Comparison of ENCODE assay signal across 12 cellular contexts in genomic region chr3:157282261-157283191, GRCh38.
DNase-seq lines count a peak whose midpoint lies in the region; ATAC-seq, FAIRE-seq and TF ChIP-seq lines count a peak whose summit lies in the region.
"Had no signal": no experiment of that assay in that cellular context is flagged by ENCODE, and none has a peak within 500 bp of the region (broad histone marks: within the 10 kb centered on the region; RNA-seq: fewer than 3 reads in every experiment).

No MANE protein-coding gene starts in this region.

- DNase-seq in Right ventricle myocardium inferior (ENCODE audit: missing footprints) (no peak), cardiac septum (ENCODE audit: low spot score) (no peak), mammary epithelial cell (peak; percentile 55), kidney (no peak), aorta (no peak), erythroblast (lab: John Stamatoyannopoulos, UW) (no peak), left colon (no peak), inferior parietal cortex (ENCODE audit: extremely low spot score) (no peak)
- DNase-seq: effector CD4-positive, alpha-beta T cell; NCI-H2227 treated with DMSO at 0.1 percent for 48 hours; stimulated activated CD4-positive, alpha-beta T cell treated with anti-CD3 and anti-CD28 coated beads, Interleukin-4, amount 100 ng/mL, for 4 hours had no signal

- peak; percentile 27 for FAIRE-seq in kidney (lab: Jason Lieb, UNC)

- no peaks in the 10 kb centered on the region for H3K4me1 ChIP-seq in mammary epithelial cell (ENCODE audit: insufficient read depth, low read length)
- no peaks in the 10 kb centered on the region for H3K4me1 ChIP-seq in kidney (ENCODE audit: control insufficient read depth in 1 of 2, insufficient read depth in 1 of 2, low read depth in 1 of 2, low read length in 2 of 2)
- no peaks in the 10 kb centered on the region for H3K4me1 ChIP-seq in aorta (ENCODE audit: control insufficient read depth in 1 of 2, insufficient read depth in 2 of 2, low read length in 2 of 2)

- no peak overlapping the region for H3K27ac ChIP-seq in mammary epithelial cell (ENCODE audit: insufficient read depth, low read depth, low read length)
- no peak overlapping the region for H3K27ac ChIP-seq in kidney (ENCODE audit: low read depth in 2 of 2, low read length in 2 of 2)
- H3K27ac ChIP-seq in aorta (ENCODE audit: low read depth in 1 of 2, low read length in 2 of 2), result no peak overlapping the region

- TF ChIP-seq POLR2A in erythroblast (IDR thresholded peaks at IDR 0.05; ENCODE audit: low read length), result no peak

- ATAC-seq in Right ventricle myocardium inferior (peak; percentile 94), aorta (ENCODE audit: low FRiP score) (peak; percentile 89), left colon (no peak)
- ATAC-seq: HCT116 had no signal

- H4K20me1 ChIP-seq in mammary epithelial cell (ENCODE audit: insufficient read depth, low read length), result no peaks in the 10 kb centered on the region

- BruUV-seq in mammary epithelial cell (replicated peaks; lab: Mats Ljungman, UMichigan), result no TSS peak

- H3K4me3 ChIP-seq in mammary epithelial cell (replicated peaks in 1 of 3; ENCODE audit: insufficient read depth in 1 of 3, low read depth in 2 of 3, low read length in 3 of 3), result no peak overlapping the region
- no peak overlapping the region for H3K4me3 ChIP-seq in kidney (ENCODE audit: low read length in 2 of 2)
- no peak overlapping the region for H3K4me3 ChIP-seq in aorta (ENCODE audit: low read length in 2 of 2)

- H2AFZ ChIP-seq in mammary epithelial cell (ENCODE audit: low read depth, low read length), result no peak overlapping the region

- no peaks in the 10 kb centered on the region for H3K79me2 ChIP-seq in mammary epithelial cell (ENCODE audit: insufficient read depth, low read length)

- WGBS in mammary epithelial cell (ENCODE audit: low coverage, missing lambda C conversion rate), result 60% methylated on average over 5 of the region's 5 CpGs
- 41 to 45% methylated on average over 5 of the region's 5 CpGs for WGBS in aorta, 2 donors

- H3K27me3 ChIP-seq in mammary epithelial cell (ENCODE audit: insufficient read depth, low read length) (no peaks in the 10 kb centered on the region), aorta (ENCODE audit: control insufficient read depth in 1 of 2, insufficient read depth in 2 of 2, low read length in 1 of 2) (no peaks in the 10 kb centered on the region)

- TF ChIP-seq CTCF in mammary epithelial cell (conservative IDR thresholded peaks at IDR 0.05 in 1 of 2, IDR thresholded peaks at IDR 0.05 in 1 of 2; ENCODE audit: extremely low read depth in 1 of 2, insufficient read depth in 1 of 2, low read depth in 1 of 2, low read length in 2 of 2) (no peak), kidney (IDR thresholded peaks at IDR 0.05; ENCODE audit: borderline replicate concordance, extremely low read depth, insufficient read depth) (no peak)

- H3K4me2 ChIP-seq in mammary epithelial cell (ENCODE audit: insufficient read depth, low read depth, low read length), result no peak overlapping the region

- H3K9ac ChIP-seq in mammary epithelial cell (ENCODE audit: insufficient read depth, low read length), result no peak overlapping the region
- H3K9ac ChIP-seq in kidney (ENCODE audit: low read length in 2 of 2), result no peak overlapping the region

- dilution Hi-C loops in mammary epithelial cell (cut with HindIII; ENCODE audit: low sequenced_read_pairs), result no loop called here

- H3K9me3 ChIP-seq in mammary epithelial cell (replicated peaks; ENCODE audit: insufficient read depth, low read length), result no peaks in the 10 kb centered on the region
- no peaks in the 10 kb centered on the region for H3K9me3 ChIP-seq in kidney (ENCODE audit: control insufficient read depth in 1 of 2, low read length in 2 of 2)
- no peaks in the 10 kb centered on the region for H3K9me3 ChIP-seq in aorta (ENCODE audit: control insufficient read depth, low read length)

- H3K36me3 ChIP-seq in mammary epithelial cell (ENCODE audit: insufficient read depth, low read length) (no peaks in the 10 kb centered on the region), kidney (ENCODE audit: control insufficient read depth in 1 of 2, insufficient read depth in 2 of 2, low read length in 2 of 2) (peaks cover 0 to 2% of the 10 kb centered on the region in 2 donors), aorta (ENCODE audit: control insufficient read depth in 1 of 2, insufficient read depth in 2 of 2, low read length in 1 of 2) (no peaks in the 10 kb centered on the region)

- intact Hi-C loops in Right ventricle myocardium inferior (cut with DNase I), result no loop called here
- intact Hi-C loops in cardiac septum (cut with DNase I), result no loop called here
- intact Hi-C loops in mammary epithelial cell (cut with micrococcal nuclease), result no loop called here
- intact Hi-C loops in kidney (cut with DNase I), result no loop called here
- intact Hi-C loops in aorta (cut with DNase I), result no loop called here
- intact Hi-C loops in left colon (cut with DNase I, micrococcal nuclease), result no loop called here

- in situ Hi-C loops in mammary epithelial cell (cut with MboI; ENCODE audit: low sequenced_read_pairs in 2 of 2), result no loop called here

- CTCF ChIA-PET in mammary epithelial cell (lab: Charles Lee; ENCODE audit: low non-redundant PET), result no interaction called here
